In genomic region chr7:123230603-123231002, GRCh38 we compare ENCODE assay signal across 28 cellular contexts. TPM values are rescaled to one million over a fixed set of nuclear protein-coding genes. Genes with fewer than 3 reads are reported as not detected.
"Had no signal": no experiment of that assay in that cellular context is flagged by ENCODE, and none has a peak within 500 bp of the region (broad histone marks: within the 10 kb centered on the region; RNA-seq: fewer than 3 reads in every experiment).

No MANE protein-coding gene starts in this region.

- H3K4me3 Mint-ChIP-seq: activated CD8-positive, alpha-beta T cell treated with anti-CD3 and anti-CD28 coated beads, Interleukin-2, amount 10 ng/mL, durations not matched to agents 7 days and 5 days; activated naive CD4-positive, alpha-beta T cell treated with anti-CD3 and anti-CD28 coated beads, Interleukin-2, amount 50 U/mL, for 24 hours; T-helper 1 cell treated with Interleukin-12 subunit alpha and Interleukin-12 subunit beta and Interleukin-4 antibody, amounts not matched to agents 30 μg/mL and 1 μg/mL, for 36 hours had no signal

- H3K36me3 ChIP-seq: breast epithelium, Peyer's patch had no signal

- DNase-seq: activated CD4-positive, alpha-beta T cell treated with anti-CD3 and anti-CD28 coated beads for 4 hours; activated CD8-positive, alpha-beta memory T cell treated with anti-CD3 and anti-CD28 coated beads, Interleukin-2, amount 50 U/mL, for 48 hours; activated CD8-positive, alpha-beta T cell treated with anti-CD3 and anti-CD28 coated beads, Interleukin-2, amount 10 ng/mL, durations not matched to agents 7 days and 5 days; activated effector memory CD4-positive, alpha-beta T cell treated with Interleukin-2 at 50 U/mL for 16 hours; activated naive CD4-positive, alpha-beta T cell; activated T-cell treated with anti-CD3 and anti-CD28 coated beads, Interleukin-2, amount 50 U/mL, for 1 hour; caudate nucleus; KBM-7; NCI-H1092; NCI-H1694; NCI-H2029; NCI-H2107; NCI-H2171 treated with DMSO at 0.1 percent for 48 hours; NCI-H226; NCI-H774; Peyer's patch; SHP77 had no signal

- ATAC-seq: activated CD4-positive, CD25-positive, alpha-beta regulatory T cell treated with anti-CD3 and anti-CD28 coated beads, Interleukin-2, amount 50 U/mL, for 24 hours; activated CD8-positive, alpha-beta T cell treated with anti-CD3 and anti-CD28 coated beads, Interleukin-2, amount 10 ng/mL, durations not matched to agents 7 days and 5 days; SK-N-SH treated with all-trans-retinoic acid at 6 μM for 48 hours had no signal

- H3K27ac ChIP-seq: breast epithelium, Peyer's patch, RWPE1, SJSA1 had no signal

- H3K4me1 Mint-ChIP-seq: activated naive CD4-positive, alpha-beta T cell treated with anti-CD3 and anti-CD28 coated beads, Interleukin-2, amount 50 U/mL, for 24 hours had no signal

- H3K9me3 ChIP-seq: breast epithelium, Peyer's patch, SJSA1 had no signal

- H3K27me3 Mint-ChIP-seq: activated naive CD4-positive, alpha-beta T cell treated with anti-CD3 and anti-CD28 coated beads, Interleukin-2, amount 50 U/mL, for 24 hours had no signal

- H3K27ac Mint-ChIP-seq: activated CD8-positive, alpha-beta T cell treated with anti-CD3 and anti-CD28 coated beads, Interleukin-2, amount 10 ng/mL, durations not matched to agents 7 days and 5 days; activated naive CD4-positive, alpha-beta T cell treated with anti-CD3 and anti-CD28 coated beads, Interleukin-2, amount 50 U/mL, for 24 hours; T-helper 1 cell treated with Interleukin-12 subunit alpha and Interleukin-12 subunit beta and Interleukin-4 antibody, amounts not matched to agents 30 μg/mL and 1 μg/mL, for 36 hours had no signal

- H3K4me3 ChIP-seq: breast epithelium, Peyer's patch, SJSA1 had no signal

- H3K4me1 ChIP-seq: breast epithelium, Peyer's patch had no signal

- H3K9me3 Mint-ChIP-seq: T-helper 1 cell treated with Interleukin-12 subunit alpha and Interleukin-12 subunit beta and Interleukin-4 antibody, amounts not matched to agents 30 μg/mL and 1 μg/mL, for 36 hours had no signal

- H3K36me3 Mint-ChIP-seq: activated naive CD4-positive, alpha-beta T cell treated with anti-CD3 and anti-CD28 coated beads, Interleukin-2, amount 50 U/mL, for 24 hours had no signal

RNA-seq across cellular contexts. Expression of gene SLC13A1, which starts 30.8 kb away (rescaled TPM):
- total RNA-seq: activated CD8-positive, alpha-beta T cell treated with anti-CD3 and anti-CD28 coated beads, Interleukin-2, amount 10 ng/mL, durations not matched to agents 7 days and 5 days; aorta; breast epithelium; LHCN-M2; M059J; NCI-H460 had no signal
- polyA plus RNA-seq: aorta had no signal
